Comparison of ENCODE assay signal across 8 cellular contexts in the genomic region with DNA sequence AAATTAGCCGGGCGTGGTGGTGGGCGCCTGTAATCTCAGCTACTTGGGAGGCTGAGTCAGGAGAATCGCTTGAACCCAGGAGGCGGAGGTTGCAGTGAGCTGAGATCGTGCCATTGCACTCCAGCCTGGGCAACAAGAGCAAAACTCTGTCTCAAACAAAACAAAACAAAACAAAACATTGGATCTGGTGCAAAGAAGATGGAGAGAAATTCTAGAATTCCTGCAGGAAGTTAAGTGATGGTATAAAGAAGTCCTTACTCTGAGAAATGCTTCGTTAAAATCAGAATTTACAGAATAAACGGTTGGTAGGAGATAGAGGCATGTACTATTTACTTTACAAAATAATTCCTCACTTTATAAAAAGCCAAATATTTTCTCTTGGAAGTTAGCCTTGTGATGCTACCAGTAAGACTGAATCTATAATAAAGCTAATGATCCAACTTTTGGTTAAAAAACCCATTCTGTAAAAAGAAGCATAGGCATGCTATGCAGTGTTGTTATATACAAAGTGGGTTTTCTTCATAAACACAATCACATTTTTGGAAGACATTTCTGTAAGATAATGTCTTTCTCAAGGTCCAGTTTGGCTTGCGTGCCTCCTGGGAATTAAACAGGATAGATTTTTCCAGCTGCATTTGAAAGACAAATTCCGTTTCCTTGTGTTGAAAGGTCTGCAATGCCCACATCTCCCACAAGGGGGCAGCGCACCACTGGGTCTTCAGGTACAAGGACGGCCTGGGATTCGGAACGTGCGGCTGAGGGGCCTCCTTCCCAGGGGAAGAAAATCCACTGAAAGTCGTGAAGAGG. TPM values are rescaled to one million over a fixed set of nuclear protein-coding genes. Genes with fewer than 3 reads are reported as not detected.
DNase-seq lines count a peak whose midpoint lies in the region; ATAC-seq and TF ChIP-seq lines count a peak whose summit lies in the region.

No MANE protein-coding gene starts in this region.

- no peak for TF ChIP-seq POLR2A in erythroblast (IDR thresholded peaks at IDR 0.05; ENCODE audit: low read length)

- H3K4me1 Mint-ChIP-seq in CD4-positive, alpha-beta T cell (ENCODE audit: low read depth): peaks cover 5% of the 10 kb centered on the region
- H3K4me1 Mint-ChIP-seq in HFFc6 (ENCODE audit: low read depth): peaks cover 16% of the 10 kb centered on the region
- peaks cover 5 to 23% (median 6%) of the 10 kb centered on the region in 4 donors for H3K4me1 Mint-ChIP-seq in naive thymus-derived CD8-positive, alpha-beta T cell

- no peaks in the 10 kb centered on the region for H3K4me1 ChIP-seq in NT2/D1 (ENCODE audit: insufficient read depth, insufficient read length)

- no peaks in the 10 kb centered on the region for H3K9me3 ChIP-seq in CD4-positive, alpha-beta T cell (ENCODE audit: control insufficient read depth, low read length)
- no peaks in the 10 kb centered on the region for H3K9me3 ChIP-seq in NT2/D1 (ENCODE audit: insufficient read depth, low read length)

- H3K4me3 ChIP-seq in NT2/D1 (ENCODE audit: insufficient read length, low read depth): no peak overlapping the region

- TF ChIP-seq CTCF in CD4-positive, alpha-beta T cell (IDR thresholded peaks at IDR 0.05): peak; percentile 99
- TF ChIP-seq CTCF in HFFc6 (IDR thresholded peaks at IDR 0.05): peak; percentile 99

- ATAC-seq in CD4-positive, alpha-beta T cell (ENCODE audit: poor library complexity): peak; percentile 56
- peak; percentile 33 to 44 for ATAC-seq in naive thymus-derived CD8-positive, alpha-beta T cell
- ATAC-seq in GM19397 (IDR thresholded peaks at IDR 0.05; ENCODE audit: unreplicated experiment): no peak

- H3K9me3 Mint-ChIP-seq in CD4-positive, alpha-beta T cell: no peaks in the 10 kb centered on the region
- no peaks in the 10 kb centered on the region for H3K9me3 Mint-ChIP-seq in HFFc6
- H3K9me3 Mint-ChIP-seq in naive thymus-derived CD8-positive, alpha-beta T cell: no peaks in the 10 kb centered on the region

- H3K36me3 Mint-ChIP-seq in CD4-positive, alpha-beta T cell (ENCODE audit: low read depth): no peaks in the 10 kb centered on the region
- no peaks in the 10 kb centered on the region for H3K36me3 Mint-ChIP-seq in HFFc6 (ENCODE audit: low read depth)
- H3K36me3 Mint-ChIP-seq in naive thymus-derived CD8-positive, alpha-beta T cell: no peaks in the 10 kb centered on the region

- CTCF ChIA-PET in CD4-positive, alpha-beta T cell (lab: Charles Lee): interaction anchor here (0.5 to 3.4 kb wide), 30 partner anchors 9 to 320 kb away, joined by 3 to 19 read pairs (median 4); a partner anchor contains a TSS

- H3K27ac ChIP-seq in CD4-positive, alpha-beta T cell (ENCODE audit: low read depth, low read length): no peak overlapping the region

- H3K27me3 Mint-ChIP-seq in CD4-positive, alpha-beta T cell: no peaks in the 10 kb centered on the region
- H3K27me3 Mint-ChIP-seq in HFFc6 (ENCODE audit: insufficient read depth): peaks cover 7% of the 10 kb centered on the region
- peaks cover 0 to 2% (median 0%) of the 10 kb centered on the region in 5 donors for H3K27me3 Mint-ChIP-seq in naive thymus-derived CD8-positive, alpha-beta T cell

- DNase-seq in CD4-positive, alpha-beta T cell: peak; percentile 63 to 83 (median 70)
- peak; percentile 66 for DNase-seq in HFFc6
- peak; percentile 88 for DNase-seq in NT2/D1 (ENCODE audit: low read depth, low spot score)
- peak; percentile 83 for DNase-seq in activated T-cell treated with anti-CD3 and anti-CD28 coated beads for 1 hour (ENCODE audit: low read depth)
- peak; percentile 83 to 93 for DNase-seq in erythroblast (lab: John Stamatoyannopoulos, UW)
- DNase-seq in naive thymus-derived CD8-positive, alpha-beta T cell: peak; percentile 51 to 86 (median 67)
- DNase-seq in stimulated activated CD8-positive, alpha-beta memory T cell treated with anti-CD3 and anti-CD28 coated beads, Interleukin-7, amount 100 ng/mL, for 48 hours (ENCODE audit: extremely low read depth in 1 of 2, low read depth in 1 of 2): peak; percentile 29 to 62

- H3K4me3 Mint-ChIP-seq in CD4-positive, alpha-beta T cell: no peak overlapping the region
- H3K4me3 Mint-ChIP-seq in HFFc6: peak overlapping the region; percentile 62; the same call in 1 of the 2 replicates
- H3K4me3 Mint-ChIP-seq in naive thymus-derived CD8-positive, alpha-beta T cell: peak overlapping the region in 1 of 10 donors; percentile 30

- POLR2A ChIA-PET in CD4-positive, alpha-beta T cell (lab: Charles Lee): interaction anchor here (1.3 kb wide), 1 partner anchor 161 kb away, joined by 4 read pairs; no protein-coding TSS in a partner anchor
- POLR2A ChIA-PET in naive thymus-derived CD8-positive, alpha-beta T cell (lab: Charles Lee): interaction anchor here (1.0 kb wide), 1 partner anchor 131 kb away, joined by 4 read pairs; no protein-coding TSS in a partner anchor

- no peaks in the 10 kb centered on the region for H3K36me3 ChIP-seq in NT2/D1 (ENCODE audit: insufficient read depth, insufficient read length, low read length)

- intact Hi-C loops in CD4-positive, alpha-beta T cell (cut with DNase I, micrococcal nuclease): loop anchor here (1.0 to 5.0 kb wide), 4 partner anchors 75 to 319 kb away; no protein-coding TSS in a partner anchor

- no peaks in the 10 kb centered on the region for H3K27me3 ChIP-seq in CD4-positive, alpha-beta T cell (ENCODE audit: control insufficient read depth, insufficient read depth, low read length)
- no peaks in the 10 kb centered on the region for H3K27me3 ChIP-seq in NT2/D1 (ENCODE audit: insufficient read depth, insufficient read length)

- no peak overlapping the region for H3K9ac ChIP-seq in NT2/D1 (ENCODE audit: insufficient read length, low read depth)

- no peak overlapping the region for H3K27ac Mint-ChIP-seq in CD4-positive, alpha-beta T cell
- no peak overlapping the region for H3K27ac Mint-ChIP-seq in HFFc6
- peak overlapping the region in 3 of 10 donors; percentile 4 to 58 (median 58) for H3K27ac Mint-ChIP-seq in naive thymus-derived CD8-positive, alpha-beta T cell

RNA-seq across cellular contexts. Expression of a gene that starts 35.6 kb away (rescaled TPM):
- 10 to 100 TPM; 27.1 to 29.5 TPM for total RNA-seq in CD4-positive, alpha-beta T cell
- 10 to 100 TPM; 18.3 to 26.0 (median 20.4) TPM for total RNA-seq in HFFc6 (2021; fragmentation: NEBNext Ultra II Directional; extraction: Animal tissue kit (Norgen Biotek cat#: 25700))
- 10 to 100 TPM; 11.8 to 13.6 TPM for total RNA-seq in naive thymus-derived CD8-positive, alpha-beta T cell
- polyA plus RNA-seq in naive thymus-derived CD8-positive, alpha-beta T cell: 10 to 100 TPM; 19.6 to 24.5 (median 20.1) TPM

RNA-seq across cellular contexts. Expression of a gene that starts 59.3 kb away (rescaled TPM):
- 10 to 100 TPM; 16.2 to 16.4 TPM for total RNA-seq in CD4-positive, alpha-beta T cell
- total RNA-seq in HFFc6 (2021; fragmentation: NEBNext Ultra II Directional; extraction: Animal tissue kit (Norgen Biotek cat#: 25700)): 10 to 100 TPM; 15.8 to 19.9 (median 18.1) TPM
- 10 to 100 TPM; 18.8 to 19.2 TPM for total RNA-seq in naive thymus-derived CD8-positive, alpha-beta T cell
- 10 to 100 TPM; 23.0 to 42.7 (median 41.7) TPM for polyA plus RNA-seq in naive thymus-derived CD8-positive, alpha-beta T cell
